8 cellular contexts compared by ENCODE assay signal in genomic region chr14:75578099-75578785, GRCh38. TPM values are rescaled to one million over a fixed set of nuclear protein-coding genes. Genes with fewer than 3 reads are reported as not detected.
DNase-seq lines count a peak whose midpoint lies in the region; ATAC-seq and TF ChIP-seq lines count a peak whose summit lies in the region.

TSS of gene FLVCR2 (plus strand) at chr14:75578620. CDS start at chr14:75578973, 353 bp downstream.

- no peaks in the 10 kb centered on the region for H3K9me3 ChIP-seq in PC-3 (ENCODE audit: low read length)
- no peaks in the 10 kb centered on the region for H3K9me3 ChIP-seq in neural cell (ENCODE audit: low read length)
- no peaks in the 10 kb centered on the region for H3K9me3 ChIP-seq in suprapubic skin

- peaks cover 9% of the 10 kb centered on the region for H3K4me1 ChIP-seq in PC-3 (ENCODE audit: insufficient read depth, low read length)
- peaks cover 26% of the 10 kb centered on the region for H3K4me1 ChIP-seq in suprapubic skin

- CTCF ChIA-PET in PC-3 (lab: Charles Lee) = interaction anchor here (1.0 to 3.3 kb wide), 8 partner anchors 69 to 405 kb away, joined by 3 to 30 read pairs (median 6); partner anchors contain the start of genes ERG28 and TTLL5

- H2AFZ ChIP-seq in PC-3 (ENCODE audit: low read length) = peak within 1 kb of the TSS; percentile 99
- H2AFZ ChIP-seq in neural cell (ENCODE audit: low read depth, low read length) = no peak within 1 kb of the TSS

- H3F3A ChIP-seq in PC-3 (ENCODE audit: low read length, unreplicated experiment) (no peaks in the 10 kb centered on the region), neural cell (ENCODE audit: insufficient read depth, low read length, poor library complexity, severe bottlenecking) (no peaks in the 10 kb centered on the region)

- no TSS peak for BruUV-seq in PC-3 (replicated peaks; lab: Mats Ljungman, UMichigan)

- H3K9ac ChIP-seq in PC-3 (ENCODE audit: low read length) (peak within 1 kb of the TSS; percentile 36; the same call in 1 of the 2 replicates), neural cell (ENCODE audit: low read length) (peak within 1 kb of the TSS; percentile 9)

- H3K79me2 ChIP-seq in PC-3 (ENCODE audit: low read length) = no peaks in the 10 kb centered on the region
- H3K79me2 ChIP-seq in neural cell (replicated peaks; ENCODE audit: insufficient read depth, low read length) = no peaks in the 10 kb centered on the region

- H4K20me1 ChIP-seq in PC-3 (ENCODE audit: low read length) = no peaks in the 10 kb centered on the region
- no peaks in the 10 kb centered on the region for H4K20me1 ChIP-seq in neural cell (ENCODE audit: insufficient read depth)

- H3K36me3 ChIP-seq in PC-3 (ENCODE audit: low read depth, low read length) (no peaks in the 10 kb centered on the region), neural cell (ENCODE audit: insufficient read depth, low read length) (no peaks in the 10 kb centered on the region), suprapubic skin (no peaks in the 10 kb centered on the region)

- TF ChIP-seq EP300 in neural cell (conservative IDR thresholded peaks at IDR 0.05; ENCODE audit: poor library complexity, severe bottlenecking) (no peak), suprapubic skin (IDR thresholded peaks at IDR 0.05) (no peak)

- H3K4me2 ChIP-seq in PC-3 (ENCODE audit: low read length) = peak within 1 kb of the TSS; percentile 96
- peak within 1 kb of the TSS; percentile 68 for H3K4me2 ChIP-seq in neural cell (ENCODE audit: low read length)

- TF ChIP-seq RAD21 in neural cell (conservative IDR thresholded peaks at IDR 0.05) = no peak

- 0% methylated on average over 35 of the region's 49 CpGs for WGBS in suprapubic skin

- TF ChIP-seq CTCF in PC-3 (conservative IDR thresholded peaks at IDR 0.05; ENCODE audit: low read depth, low read length) = no peak
- no peak for TF ChIP-seq CTCF in neural cell (IDR thresholded peaks at IDR 0.05; ENCODE audit: poor library complexity, severe bottlenecking)
- TF ChIP-seq CTCF in suprapubic skin (IDR thresholded peaks at IDR 0.05) = no peak

- H3K27me3 ChIP-seq in PC-3 (ENCODE audit: low read length) (no peaks in the 10 kb centered on the region), neural cell (ENCODE audit: insufficient read depth, low read depth, low read length) (peaks cover 6% of the 10 kb centered on the region), suprapubic skin (no peaks in the 10 kb centered on the region)

- H3K9me2 ChIP-seq in PC-3 (replicated peaks; ENCODE audit: low read length) (no peaks in the 10 kb centered on the region), neural cell (ENCODE audit: insufficient read depth, low read length) (no peaks in the 10 kb centered on the region)

- H3K4me3 ChIP-seq in PC-3 (ENCODE audit: low read length) = peak within 1 kb of the TSS; percentile 82
- peak within 1 kb of the TSS; percentile 68 for H3K4me3 ChIP-seq in neural cell (ENCODE audit: low read length)
- H3K4me3 ChIP-seq in suprapubic skin = peak within 1 kb of the TSS; percentile 62

- intact Hi-C loops in PC-3 (cut with micrococcal nuclease) = loop anchor here (1.0 to 5.0 kb wide), 2 partner anchors 70 to 214 kb away; no protein-coding TSS in a partner anchor

- DNase-seq in NCI-H2029 (lab: John Stamatoyannopoulos, UW) (peak; percentile 9), NCI-H2029 treated with DMSO at 0.1 percent for 48 hours (lab: John Stamatoyannopoulos, UW) (no peak), PC-3 (peak; percentile 65), activated gamma-delta T cell treated with Interleukin-2 at 50 U/mL for 16 hours (peak; percentile 49), foreskin melanocyte (peak; percentile 27), suprapubic skin (ENCODE audit: low spot score in 2 of 2) (peak; percentile 88 to 90)

- ATAC-seq in HG03103 (IDR thresholded peaks at IDR 0.05; ENCODE audit: low read depth, unreplicated experiment) (peak; percentile 29), PC-3 (peak; percentile 65)

- peak in 1 of 2 donors; percentile 35 for TF ChIP-seq POLR2A in suprapubic skin (IDR thresholded peaks at IDR 0.05)

- H3K27ac ChIP-seq in PC-3 (ENCODE audit: low read length) (no peak within 1 kb of the TSS), neural cell (ENCODE audit: low read length) (no peak within 1 kb of the TSS), suprapubic skin (peak within 1 kb of the TSS; percentile 80)

- POLR2A ChIA-PET in PC-3 (lab: Charles Lee; ENCODE audit: unreplicated experiment) = interaction anchor here (0.7 kb wide), 2 partner anchors 76 to 83 kb away, joined by 3 read pairs; partner anchors contain the start of genes ERG28 and TTLL5

TF ChIP-seq in neural cell, 6 proteins besides CTCF, POLR2A, EP300 and RAD21:
- TF ChIP-seq SMC3 (conservative IDR thresholded peaks at IDR 0.05; ENCODE audit: poor library complexity) = no peak
- TF ChIP-seq MXI1 (conservative IDR thresholded peaks at IDR 0.05; ENCODE audit: poor library complexity, severe bottlenecking) = no peak
- TF ChIP-seq EZH2 (IDR thresholded peaks at IDR 0.05; ENCODE audit: borderline replicate concordance, insufficient read depth, low read length, poor library complexity, severe bottlenecking) = no peak
- TF ChIP-seq REST (IDR thresholded peaks at IDR 0.05; ENCODE audit: borderline replicate concordance) = no peak
- TF ChIP-seq TAF1 (IDR thresholded peaks at IDR 0.05; ENCODE audit: low read depth) = no peak
- TF ChIP-seq POLR2AphosphoS5 (IDR thresholded peaks at IDR 0.05) = no peak

RNA-seq across cellular contexts. Expression of gene FLVCR2, which starts in this region (rescaled TPM):
- total RNA-seq in PC-3 (2014; rRNA removed) (1.8 and 3.9 TPM in 2 replicates), suprapubic skin (10 to 100 TPM in 3 of 4 donors, 1 to 10 TPM in 1; 9.0 to 23.4 (median 17.4) TPM)
- polyA plus RNA-seq in neural cell = not detected in 2 replicates
- polyA minus RNA-seq in neural cell = not detected in 2 replicates
